Comparison of ENCODE assay signal across 21 cellular contexts in the genomic region with DNA sequence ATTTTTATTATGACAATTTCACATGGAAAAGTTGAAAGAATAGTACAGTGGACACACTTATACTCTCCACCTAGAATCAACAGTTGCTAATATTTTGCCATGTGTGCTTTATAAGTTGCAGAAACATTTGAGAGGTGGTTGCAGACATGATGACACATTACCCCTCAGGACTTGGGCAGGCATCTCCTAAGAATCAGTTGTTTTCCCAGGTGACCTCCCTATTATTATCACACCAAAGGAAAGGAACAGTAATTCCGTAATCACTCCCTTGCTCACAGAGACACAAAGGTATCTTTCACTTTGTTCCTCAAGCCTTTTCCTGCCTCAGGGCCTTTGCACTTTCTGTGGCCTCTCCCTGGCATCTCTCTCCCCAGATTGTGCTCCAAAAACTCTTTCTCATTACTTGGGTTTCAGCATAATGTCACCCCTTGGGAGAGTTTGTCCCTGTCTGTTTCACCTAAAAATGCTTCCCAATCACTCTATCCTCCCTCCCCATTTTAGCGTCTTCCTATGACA. TPM values are rescaled to one million over a fixed set of nuclear protein-coding genes. Genes with fewer than 3 reads are reported as not detected.
DNase-seq lines count a peak whose midpoint lies in the region; ATAC-seq and TF ChIP-seq lines count a peak whose summit lies in the region.
"Had no signal": no experiment of that assay in that cellular context is flagged by ENCODE, and none has a peak within 500 bp of the region (broad histone marks: within the 10 kb centered on the region; RNA-seq: fewer than 3 reads in every experiment).

No MANE protein-coding gene starts in this region.

- no peaks in the 10 kb centered on the region for H3K36me3 ChIP-seq in stomach smooth muscle (ENCODE audit: control insufficient read depth in 2 of 2, insufficient read depth in 2 of 2, low read length in 2 of 2)
- no peaks in the 10 kb centered on the region for H3K36me3 ChIP-seq in MG63
- H3K36me3 ChIP-seq: left ventricle myocardium inferior had no signal

- peaks cover 32% of the 10 kb centered on the region for H3K4me1 ChIP-seq in foreskin keratinocyte
- H3K4me1 ChIP-seq in stomach smooth muscle (ENCODE audit: control insufficient read depth, insufficient read depth, low read length): peaks cover 40% of the 10 kb centered on the region

- H3K27ac Mint-ChIP-seq in brain: peak overlapping the region in 4 of 5 experiments; percentile 31 to 81 (median 58)
- H3K27ac Mint-ChIP-seq: activated T-cell treated with anti-CD3 and anti-CD28 coated beads, Interleukin-2, amount 50 U/mL, for 24 hours; CD8-positive, alpha-beta T cell; mesothelial cell of epicardium; naive B cell had no signal

- H3K4me3 Mint-ChIP-seq in brain: peak overlapping the region in 2 of 5 experiments; percentile 5 to 6
- H3K4me3 Mint-ChIP-seq: activated T-cell treated with anti-CD3 and anti-CD28 coated beads, Interleukin-2, amount 50 U/mL, for 24 hours; CD8-positive, alpha-beta T cell; mesothelial cell of epicardium; naive B cell had no signal

- H3K9me3 Mint-ChIP-seq in brain: peaks cover 0 to 15% (median 0%) of the 10 kb centered on the region in 5 experiments
- H3K9me3 Mint-ChIP-seq: activated T-cell treated with anti-CD3 and anti-CD28 coated beads, Interleukin-2, amount 50 U/mL, for 24 hours; CD8-positive, alpha-beta T cell; mesothelial cell of epicardium; naive B cell had no signal

- no peaks in the 10 kb centered on the region for H3K27me3 ChIP-seq in foreskin keratinocyte
- H3K27me3 ChIP-seq in stomach smooth muscle (ENCODE audit: control insufficient read depth in 1 of 2, insufficient read depth in 2 of 2, low read length in 2 of 2): no peaks in the 10 kb centered on the region
- peaks cover 3% of the 10 kb centered on the region for H3K27me3 ChIP-seq in MG63
- H3K27me3 ChIP-seq: hepatocyte had no signal

- TF ChIP-seq CTCF in brain (conservative IDR thresholded peaks at IDR 0.05): no peak
- TF ChIP-seq CTCF in foreskin keratinocyte (conservative IDR thresholded peaks at IDR 0.05): no peak
- no peak for TF ChIP-seq CTCF in GM10248 (IDR thresholded peaks at IDR 0.05; ENCODE audit: control extremely low read depth, extremely low read depth, low read depth, missing control alignments)

- H3K27ac ChIP-seq in foreskin keratinocyte (peak overlapping the region; percentile 96), stomach smooth muscle (ENCODE audit: low read length) (peak overlapping the region; percentile 74)

- peak; percentile 28 for ATAC-seq in foreskin keratinocyte
- no peak for ATAC-seq in HG02588 (IDR thresholded peaks at IDR 0.05; ENCODE audit: unreplicated experiment)
- ATAC-seq: CD8-positive, alpha-beta T cell had no signal

- no peak overlapping the region for H3K4me3 ChIP-seq in stomach smooth muscle (ENCODE audit: low read length in 2 of 2)
- H3K4me3 ChIP-seq in MG63: no peak overlapping the region
- H3K4me3 ChIP-seq: hepatocyte, left ventricle myocardium inferior had no signal

- no peaks in the 10 kb centered on the region for H3K9me3 ChIP-seq in stomach smooth muscle (ENCODE audit: control insufficient read depth in 2 of 2, low read length in 2 of 2)
- H3K9me3 ChIP-seq in MG63: no peaks in the 10 kb centered on the region
- H3K9me3 ChIP-seq: left ventricle myocardium inferior had no signal

- peaks cover 34% of the 10 kb centered on the region for H3K27me3 Mint-ChIP-seq in brain

- no peak overlapping the region for H3K9ac ChIP-seq in stomach smooth muscle (ENCODE audit: low read length in 2 of 2)

- POLR2A ChIA-PET in GM10248 (lab: Yijun Ruan, JAX): no interaction called here

- H3K36me3 Mint-ChIP-seq in brain: no peaks in the 10 kb centered on the region
- H3K36me3 Mint-ChIP-seq: CD8-positive, alpha-beta T cell; mesothelial cell of epicardium had no signal

- CTCF ChIA-PET in GM10248 (lab: Yijun Ruan, JAX): no interaction called here

- H3K4me1 Mint-ChIP-seq in brain: peaks cover 54% of the 10 kb centered on the region

- peak; percentile 89 for DNase-seq in M059J (ENCODE audit: low read depth)
- peak; percentile 76 to 88 for DNase-seq in foreskin keratinocyte
- DNase-seq in GM10248 (ENCODE audit: extremely low spot score): no peak
- no peak for DNase-seq in MG63
- DNase-seq in epidermal melanocyte (ENCODE audit: insufficient read length, low spot score): no peak
- DNase-seq: activated CD4-positive, alpha-beta T cell treated with anti-CD3 and anti-CD28 coated beads for 48 hours; activated gamma-delta T cell; activated T-cell treated with anti-CD3 and anti-CD28 coated beads, Interleukin-2, amount 50 U/mL, for 24 hours; CD8-positive, alpha-beta T cell; erythroblast; KG1; naive B cell; NCI-H1436 treated with DMSO at 0.1 percent for 48 hours; NCI-H82; occipital lobe had no signal

RNA-seq across cellular contexts. Expression of a gene that starts 5.9 kb away (rescaled TPM):
- total RNA-seq in M059J (2014; rRNA removed; shearing (Covaris generic)): 104 and 140 TPM in 2 replicates
- polyA plus RNA-seq in brain (ENCODE audit: insufficient read depth, low read depth, low replicate concordance) (18.8 TPM), foreskin keratinocyte (153 and 180 TPM in 2 replicates)
- 230 and 277 TPM in 2 replicates for total RNA-seq in foreskin keratinocyte
- total RNA-seq in MG63 (2014; rRNA removed; shearing (Covaris generic); ENCODE audit: low replicate concordance): 0.20 and 2.0 TPM in 2 replicates

Comparison
In these comparisons a context has a peak if more than half of its experiments do, and no peak if none do; other contexts are left out.
1. DNase-seq: peak in M059J (single experiment) and foreskin keratinocyte (2 of 2); none in GM10248 (single experiment), MG63 (single experiment) and epidermal melanocyte (single experiment).
2. RNA of a gene that starts 5.9 kb away (total RNA-seq): 230 to 277 TPM in foreskin keratinocyte and 104 to 140 TPM in M059J; 0.20 to 2.0 TPM in MG63; every median in the first group is over 10 times any median in the second.